8 cellular contexts compared by ENCODE assay signal in genomic region chr22:50306753-50307749, GRCh38. TPM values are rescaled to one million over a fixed set of nuclear protein-coding genes. Genes with fewer than 3 reads are reported as not detected.
DNase-seq lines count a peak whose midpoint lies in the region; TF ChIP-seq lines count a peak whose summit lies in the region.

Gene PLXNB2 (minus strand): TSS chr22:50307646. CDS start chr22:50290584, 17,062 bp downstream.

- H3K27me3 Mint-ChIP-seq in brain, result peaks cover 8% of the 10 kb centered on the region

- H3K4me3 Mint-ChIP-seq in brain, result peak within 1 kb of the TSS; percentile 89 to 94 (median 91)

- no peak for TF ChIP-seq CTCF in brain (conservative IDR thresholded peaks at IDR 0.05)

- H3K9me3 Mint-ChIP-seq in brain, result no peaks in the 10 kb centered on the region

- H3K27ac Mint-ChIP-seq in brain, result peak within 1 kb of the TSS; percentile 91 to 99 (median 97)

- H3K36me3 Mint-ChIP-seq in brain, result no peaks in the 10 kb centered on the region

- peak; percentile 18 for DNase-seq in activated naive CD4-positive, alpha-beta T cell treated with Interleukin-2 at 50 U/mL for 16 hours
- no peak for DNase-seq in activated naive CD4-positive, alpha-beta T cell (lab: John Stamatoyannopoulos, UW)
- DNase-seq in Kasumi-1 (lab: John Stamatoyannopoulos, UW) (peak; percentile 33 to 35), RPMI8226 (peak; percentile 89), hypothalamus (lab: John Stamatoyannopoulos, UW) (peak in 47 of 51 donors; percentile 12 to 85 (median 64)), pulmonary artery endothelial cell (ENCODE audit: low read depth, low spot score) (no peak), amniotic stem cell (lab: John Stamatoyannopoulos, UW) (no peak)

- H3K4me1 Mint-ChIP-seq in brain, result peaks cover 49% of the 10 kb centered on the region

RNA-seq across cellular contexts. Expression of gene PLXNB2, which starts in this region (rescaled TPM):
- polyA plus RNA-seq in brain (ENCODE audit: insufficient read depth, low read depth, low replicate concordance), result 80.1 TPM
- 55.5 and 65.2 TPM in 2 replicates for total RNA-seq in pulmonary artery endothelial cell

Comparison
In these comparisons a context has a peak if more than half of its experiments do, and no peak if none do; other contexts are left out.
1. DNase-seq: peak in activated naive CD4-positive, alpha-beta T cell treated with Interleukin-2 at 50 U/mL for 16 hours (single experiment), Kasumi-1 (2 of 2), RPMI8226 (single experiment) and hypothalamus (47 of 51); none in activated naive CD4-positive, alpha-beta T cell (0 of 4), pulmonary artery endothelial cell (single experiment) and amniotic stem cell (single experiment).